17 cellular contexts compared by ENCODE assay signal in genomic region chr17:5896215-5896614, GRCh38.
DNase-seq lines count a peak whose midpoint lies in the region; ATAC-seq and TF ChIP-seq lines count a peak whose summit lies in the region.
"Had no signal": no experiment of that assay in that cellular context is flagged by ENCODE, and none has a peak within 500 bp of the region (broad histone marks: within the 10 kb centered on the region; RNA-seq: fewer than 3 reads in every experiment).

No MANE protein-coding gene starts in this region.

- H2BK20ac ChIP-seq in H9 (ENCODE audit: low read depth, low read length, poor library complexity, severe bottlenecking) = no peak overlapping the region

- TF ChIP-seq POLR2A in heart left ventricle (IDR thresholded peaks at IDR 0.05) = no peak

- H3K27ac Mint-ChIP-seq in H9 (no peak overlapping the region; a peak in 1 of 7 replicates), WTC11 (peak overlapping the region; percentile 31), endodermal cell (no peak overlapping the region), neural progenitor cell (peak overlapping the region; percentile 89)
- H3K27ac Mint-ChIP-seq: CD4-positive, CD25-positive, alpha-beta regulatory T cell; CD8-positive, alpha-beta T cell had no signal

- H4K20me1 ChIP-seq in H9 (ENCODE audit: control insufficient read depth, insufficient read depth, insufficient read length) (no peaks in the 10 kb centered on the region), neural progenitor cell (ENCODE audit: low read depth) (no peaks in the 10 kb centered on the region)

- H3K23ac ChIP-seq in H9 (ENCODE audit: insufficient read length, low read depth, low read length) = no peak overlapping the region

- H4K5ac ChIP-seq in H9 (ENCODE audit: insufficient read length, low read depth, low read length) = no peak overlapping the region

- no peak overlapping the region for H3K4me3 ChIP-seq in endodermal cell (ENCODE audit: low read length)
- H3K4me3 ChIP-seq in neural progenitor cell = no peak overlapping the region
- no peak overlapping the region for H3K4me3 ChIP-seq in heart left ventricle
- H3K4me3 ChIP-seq: GM12878, GM23248 had no signal

- no peak overlapping the region for H3T11ph ChIP-seq in H9 (ENCODE audit: low read length)

- H3K36me3 ChIP-seq in endodermal cell (ENCODE audit: control insufficient read depth, insufficient read depth, low read length) (no peaks in the 10 kb centered on the region), neural progenitor cell (no peaks in the 10 kb centered on the region), heart left ventricle (no peaks in the 10 kb centered on the region)

- H3K9ac ChIP-seq in H9 (ENCODE audit: extremely low read depth, insufficient read length, low read length) = no peak overlapping the region
- H3K9ac ChIP-seq in endodermal cell (ENCODE audit: extremely low read depth, low read length, poor library complexity, severe bottlenecking) = no peak overlapping the region
- H3K9ac ChIP-seq in neural progenitor cell = no peak overlapping the region
- H3K9ac ChIP-seq: GM23248 had no signal

- no peak overlapping the region for H3K27ac ChIP-seq in H9 (ENCODE audit: insufficient read length, low read depth, low read length)
- H3K27ac ChIP-seq in endodermal cell (ENCODE audit: low read depth, low read length) = no peak overlapping the region
- H3K27ac ChIP-seq in neural progenitor cell = no peak overlapping the region
- no peak overlapping the region for H3K27ac ChIP-seq in heart left ventricle
- H3K27ac ChIP-seq: GM23248 had no signal

- H3K79me2 ChIP-seq in H9 (ENCODE audit: insufficient read depth, low read length) = no peaks in the 10 kb centered on the region; the same call in 1 of the 2 replicates
- no peaks in the 10 kb centered on the region for H3K79me2 ChIP-seq in neural progenitor cell (ENCODE audit: low read depth)

- H3K9me3 ChIP-seq in H9 (ENCODE audit: control insufficient read depth, low read depth, low read length) (no peaks in the 10 kb centered on the region), endodermal cell (ENCODE audit: control insufficient read depth, low read length) (peaks cover under 1% of the 10 kb centered on the region), neural progenitor cell (ENCODE audit: low read depth) (no peaks in the 10 kb centered on the region), heart left ventricle (no peaks in the 10 kb centered on the region)
- H3K9me3 ChIP-seq: Caco-2 had no signal

- H3K14ac ChIP-seq in H9 (ENCODE audit: insufficient read depth, low read length) = no peak overlapping the region

- H3K4ac ChIP-seq in H9 (ENCODE audit: low read depth, low read length) = no peak overlapping the region

- no peaks in the 10 kb centered on the region for H3K79me1 ChIP-seq in H9 (ENCODE audit: insufficient read depth, low read depth, low read length, poor library complexity, severe bottlenecking)

- H2BK12ac ChIP-seq in H9 (ENCODE audit: insufficient read length, low read depth, low read length) = no peak overlapping the region

- H3K4me1 ChIP-seq in H9 (ENCODE audit: insufficient read depth, low read length) (peaks cover 6% of the 10 kb centered on the region; the same call in 1 of the 2 replicates), endodermal cell (ENCODE audit: control insufficient read depth, insufficient read depth, low read length) (peaks cover 6% of the 10 kb centered on the region), neural progenitor cell (peaks cover 50% of the 10 kb centered on the region), heart left ventricle (no peaks in the 10 kb centered on the region)
- H3K4me1 ChIP-seq: Caco-2 had no signal

- no peak overlapping the region for H2AK5ac ChIP-seq in H9 (ENCODE audit: insufficient read length, low read length)

- peaks cover 0 to 3% (median 0%) of the 10 kb centered on the region in 3 experiments; a peak in 4 of 7 replicates for H3K36me3 Mint-ChIP-seq in H9 (ENCODE audit: insufficient read depth in 1 of 3, low read depth in 3 of 3)
- H3K36me3 Mint-ChIP-seq in WTC11 = 0 out of 2 replicates have a peak, but pooled peaks cover 1% of the 10 kb centered on the region
- H3K36me3 Mint-ChIP-seq in endodermal cell (ENCODE audit: low read depth) = no peaks in the 10 kb centered on the region
- H3K36me3 Mint-ChIP-seq in neural progenitor cell = peaks cover 1% of the 10 kb centered on the region
- H3K36me3 Mint-ChIP-seq: CD4-positive, CD25-positive, alpha-beta regulatory T cell; CD8-positive, alpha-beta T cell had no signal

- H2BK5ac ChIP-seq in H9 (ENCODE audit: insufficient read length, low read length) = no peak overlapping the region

- CTCF ChIA-PET in WTC11 (lab: Charles Lee) = interaction anchor here (0.7 to 2.3 kb wide), 3 partner anchors 15 to 196 kb away, joined by 3 to 10 read pairs (median 3); no protein-coding TSS in a partner anchor

- TF ChIP-seq CTCF in H9 (conservative IDR thresholded peaks at IDR 0.05) (no peak), WTC11 (IDR thresholded peaks at IDR 0.05) (no peak), endodermal cell (conservative IDR thresholded peaks at IDR 0.05) (no peak), neural progenitor cell (IDR thresholded peaks at IDR 0.05) (no peak), heart left ventricle (IDR thresholded peaks at IDR 0.05) (no peak)

- H3K18ac ChIP-seq in H9 (ENCODE audit: insufficient read length, low read depth, low read length) = no peak overlapping the region

- peaks cover 39% of the 10 kb centered on the region for H3F3A ChIP-seq in neural progenitor cell (ENCODE audit: low read depth)

- H3K9me3 Mint-ChIP-seq in H9 (peaks cover 5 to 6% of the 10 kb centered on the region in 2 experiments; a peak in 4 of 5 replicates), WTC11 (peaks cover 6% of the 10 kb centered on the region), endodermal cell (no peaks in the 10 kb centered on the region), neural progenitor cell (peaks cover 9% of the 10 kb centered on the region)
- H3K9me3 Mint-ChIP-seq: CD8-positive, alpha-beta T cell had no signal

- intact Hi-C loops in heart left ventricle (cut with DNase I) = no loop called here

- peak overlapping the region in 1 of 2 experiments; percentile 57; a peak in 1 of 5 replicates for H3K4me3 Mint-ChIP-seq in H9
- H3K4me3 Mint-ChIP-seq in WTC11 = no peak overlapping the region
- no peak overlapping the region for H3K4me3 Mint-ChIP-seq in endodermal cell
- peak overlapping the region; percentile 50 for H3K4me3 Mint-ChIP-seq in neural progenitor cell
- H3K4me3 Mint-ChIP-seq: CD4-positive, CD25-positive, alpha-beta regulatory T cell; CD8-positive, alpha-beta T cell had no signal

- H3K4me2 ChIP-seq in H9 (ENCODE audit: insufficient read depth, insufficient read length, low read length) (no peak overlapping the region), neural progenitor cell (no peak overlapping the region)

- no peak overlapping the region for H2AFZ ChIP-seq in H9 (ENCODE audit: low read length)
- no peak overlapping the region for H2AFZ ChIP-seq in neural progenitor cell (replicated peaks)
- H2AFZ ChIP-seq: GM23248 had no signal

- H3K27me3 Mint-ChIP-seq in H9 (ENCODE audit: low read depth) (peaks cover 2% of the 10 kb centered on the region; the same call in 1 of the 2 replicates), WTC11 (ENCODE audit: low read depth) (no peaks in the 10 kb centered on the region), endodermal cell (ENCODE audit: insufficient read depth) (peaks cover 4% of the 10 kb centered on the region), neural progenitor cell (ENCODE audit: insufficient read depth, low read depth) (peaks cover 12% of the 10 kb centered on the region)

- ATAC-seq in WTC11 (no peak), heart left ventricle (no peak)
- ATAC-seq: CD8-positive, alpha-beta T cell; GM12878 had no signal

- no peak overlapping the region for H2BK15ac ChIP-seq in H9 (ENCODE audit: low read depth, low read length)

- H3K27me3 ChIP-seq in H9 (ENCODE audit: insufficient read depth, low read length) (no peaks in the 10 kb centered on the region), endodermal cell (ENCODE audit: control insufficient read depth, insufficient read depth, low read length, poor library complexity, severe bottlenecking) (no peaks in the 10 kb centered on the region), neural progenitor cell (no peaks in the 10 kb centered on the region), heart left ventricle (peaks cover 0 to 38% (median 1%) of the 10 kb centered on the region in 9 donors)

- DNase-seq in H9 (peak; percentile 19), WTC11 (ENCODE audit: low spot score) (no peak), endodermal cell (peak; percentile 27), neural progenitor cell (ENCODE audit: low spot score) (no peak), heart left ventricle (no peak), OCI-M2 (lab: John Stamatoyannopoulos, UW; ENCODE audit: unreplicated experiment) (no peak), hepatic stellate cell (ENCODE audit: low spot score) (no peak)
- DNase-seq: C1 segment of cervical spinal cord; Caco-2; CD4-positive, CD25-positive, alpha-beta regulatory T cell; CD8-positive, alpha-beta T cell; DMS153; DND-41; GDM1; GM23248; HCEC 1CT had no signal

- H3K4me1 Mint-ChIP-seq in H9 (peaks cover 49 to 52% of the 10 kb centered on the region in 2 experiments), WTC11 (peaks cover 53% of the 10 kb centered on the region), endodermal cell (peaks cover 11% of the 10 kb centered on the region), neural progenitor cell (peaks cover 57% of the 10 kb centered on the region)

- no peak overlapping the region for H4K8ac ChIP-seq in H9 (replicated peaks; ENCODE audit: insufficient read length, low read depth, low read length)

- POLR2A ChIA-PET in WTC11 (lab: Charles Lee) = no interaction called here

- H3K23me2 ChIP-seq in H9 (ENCODE audit: insufficient read length, low read depth, low read length, poor library complexity, severe bottlenecking) = no peaks in the 10 kb centered on the region

- no peak overlapping the region for H2BK120ac ChIP-seq in H9 (ENCODE audit: low read depth, low read length, poor library complexity, severe bottlenecking)

- H4K91ac ChIP-seq in H9 (ENCODE audit: insufficient read length, low read depth, low read length) = no peak overlapping the region

- no CpG with 5 or more reads among the region's 5 CpGs for WGBS in H9 (ENCODE audit: extremely low coverage, insufficient read length, low lambda C conversion rate)
- WGBS in endodermal cell (ENCODE audit: insufficient coverage in 1 of 2, insufficient read length in 1 of 2), 2 experiments = 87 to 93% methylated on average over 3 to 4 of the region's 5 CpGs
- WGBS in heart left ventricle, 4 donors = 80 to 87% (median 83%) methylated on average over 5 of the region's 5 CpGs

- H3K56ac ChIP-seq in H9 (ENCODE audit: insufficient read length, low read depth, low read length) = no peak overlapping the region

TF ChIP-seq in WTC11, 78 proteins besides CTCF, POLR2A, EP300 and RAD21 (continues in another document):
- TF ChIP-seq USF2 (CRISPR knock-in tag; IDR thresholded peaks at IDR 0.05) = peak; percentile 35

Comparison
In these comparisons a context has a peak if more than half of its experiments do, and no peak if none do; other contexts are left out.
1. DNase-seq: peak in H9 (single experiment) and endodermal cell (single experiment); none in WTC11 (single experiment), neural progenitor cell (single experiment), heart left ventricle (0 of 5), OCI-M2 (single experiment) and hepatic stellate cell (single experiment).
2. H3K27ac Mint-ChIP-seq: peak in WTC11 (single experiment) and neural progenitor cell (single experiment); none in H9 (0 of 3) and endodermal cell (single experiment).